Comparison of ENCODE assay signal across 34 cellular contexts in the genomic region with DNA sequence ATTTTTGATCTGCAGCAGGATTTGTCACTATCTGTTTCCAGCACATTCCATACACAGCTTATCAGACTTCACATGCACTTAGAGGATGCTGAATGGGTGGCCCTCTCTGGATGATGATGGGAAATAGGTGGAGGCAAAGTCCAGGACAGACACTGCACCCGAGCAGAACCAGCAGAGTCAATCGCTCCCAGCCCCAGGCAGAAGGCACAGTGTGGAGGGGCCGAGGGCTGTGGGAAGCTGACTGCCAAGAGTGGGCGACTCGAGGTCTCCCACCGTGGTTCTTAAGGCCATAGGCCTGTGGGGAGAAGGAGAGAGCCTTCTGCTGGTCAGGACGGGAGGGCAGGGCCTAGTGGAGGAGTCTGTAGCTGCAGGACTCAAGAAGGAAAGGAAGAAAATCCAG.
"Had no signal": no experiment of that assay in that cellular context is flagged by ENCODE, and none has a peak within 500 bp of the region (broad histone marks: within the 10 kb centered on the region; RNA-seq: fewer than 3 reads in every experiment).

No MANE protein-coding gene starts in this region.

- H3K9me3 ChIP-seq: adrenal gland, body of pancreas, breast epithelium had no signal

- H3K36me3 Mint-ChIP-seq: activated CD4-positive, alpha-beta memory T cell treated with anti-CD3 and anti-CD28 coated beads for 36 hours; activated CD8-positive, alpha-beta memory T cell treated with anti-CD3 and anti-CD28 coated beads, Interleukin-2, amount 10 ng/mL, durations not matched to agents 7 days and 5 days; activated naive CD4-positive, alpha-beta T cell treated with anti-CD3 and anti-CD28 coated beads, Interleukin-2, amount 50 U/mL, for 72 hours; activated naive CD8-positive, alpha-beta T cell treated with anti-CD3 and anti-CD28 coated beads for 36 hours had no signal

- H3K4me3 ChIP-seq: adrenal gland, body of pancreas, breast epithelium had no signal

- H3K4me3 Mint-ChIP-seq: activated B cell treated with CpG ODN at 0.5 μM for 24 hours; activated CD4-positive, alpha-beta memory T cell treated with anti-CD3 and anti-CD28 coated beads for 36 hours; activated CD4-positive, alpha-beta T cell treated with anti-CD3 and anti-CD28 coated beads, Interleukin-2, amount 10 ng/mL, durations not matched to agents 24 days and 14 days; activated CD8-positive, alpha-beta memory T cell treated with anti-CD3 and anti-CD28 coated beads, Interleukin-2, amount 10 ng/mL, durations not matched to agents 7 days and 5 days; activated CD8-positive, alpha-beta T cell treated with anti-CD3 and anti-CD28 coated beads for 36 hours; activated naive CD8-positive, alpha-beta T cell treated with anti-CD3 and anti-CD28 coated beads for 36 hours; activated T-cell treated with anti-CD3 and anti-CD28 coated beads, Interleukin-2, amount 50 U/mL, for 24 hours; central memory CD8-positive, alpha-beta T cell; T-helper 1 cell treated with Interleukin-12 subunit alpha and Interleukin-12 subunit beta and Interleukin-4 antibody, amounts not matched to agents 30 μg/mL and 1 μg/mL, for 36 hours; T-helper 2 cell treated with Interferon-gamma antibody and Interleukin-4, amounts not matched to agents 5 μg/mL and 100 μg/mL, for 36 hours had no signal

- H3K27ac Mint-ChIP-seq: activated B cell treated with CpG ODN at 0.5 μM for 24 hours; activated CD4-positive, alpha-beta memory T cell treated with anti-CD3 and anti-CD28 coated beads for 36 hours; activated CD4-positive, alpha-beta T cell treated with anti-CD3 and anti-CD28 coated beads, Interleukin-2, amount 10 ng/mL, durations not matched to agents 24 days and 14 days; activated CD8-positive, alpha-beta memory T cell treated with anti-CD3 and anti-CD28 coated beads, Interleukin-2, amount 10 ng/mL, durations not matched to agents 7 days and 5 days; activated CD8-positive, alpha-beta T cell treated with anti-CD3 and anti-CD28 coated beads for 36 hours; activated naive CD4-positive, alpha-beta T cell treated with anti-CD3 and anti-CD28 coated beads, Interleukin-2, amount 50 U/mL, for 72 hours; activated naive CD8-positive, alpha-beta T cell treated with anti-CD3 and anti-CD28 coated beads for 36 hours; activated T-cell treated with anti-CD3 and anti-CD28 coated beads, Interleukin-2, amount 50 U/mL, for 24 hours; activated T-helper 2 cell treated with anti-CD3 and anti-CD28 coated beads, Interferon-gamma antibody, Interleukin-2, Interleukin-4, amounts not matched to agents 10 μg/mL and 5 μg/mL and 100 μg/mL, durations not matched to agents 14 hours and 24 hours and 36 hours; T-helper 1 cell treated with Interleukin-12 subunit alpha and Interleukin-12 subunit beta and Interleukin-4 antibody, amounts not matched to agents 30 μg/mL and 1 μg/mL, for 36 hours; T-helper 2 cell treated with Interferon-gamma antibody and Interleukin-4, amounts not matched to agents 5 μg/mL and 100 μg/mL, for 36 hours had no signal

- H3K4me1 Mint-ChIP-seq: activated B cell treated with CpG ODN at 0.5 μM for 24 hours; activated CD4-positive, alpha-beta T cell treated with anti-CD3 and anti-CD28 coated beads, Interleukin-2, amount 10 ng/mL, durations not matched to agents 24 days and 14 days; activated CD8-positive, alpha-beta memory T cell treated with anti-CD3 and anti-CD28 coated beads, Interleukin-2, amount 10 ng/mL, durations not matched to agents 7 days and 5 days; activated naive CD8-positive, alpha-beta T cell treated with anti-CD3 and anti-CD28 coated beads for 36 hours; central memory CD8-positive, alpha-beta T cell had no signal

- H3K27me3 ChIP-seq: adrenal gland, body of pancreas, brain microvascular endothelial cell, breast epithelium had no signal

- DNase-seq: activated B cell treated with CpG ODN at 0.5 μM for 24 hours; activated CD4-positive, alpha-beta memory T cell treated with anti-CD3 and anti-CD28 coated beads for 36 hours; activated CD4-positive, alpha-beta T cell treated with anti-CD3 and anti-CD28 coated beads for 4 hours; activated CD4-positive, alpha-beta T cell treated with anti-CD3 and anti-CD28 coated beads, Interleukin-2, amount 10 ng/mL, durations not matched to agents 24 days and 14 days; activated CD4-positive, alpha-beta T cell treated with anti-CD3 and anti-CD28 coated beads, Interleukin-2, amount 50 U/mL, for 1 hour; activated CD4-positive, alpha-beta T cell treated with anti-CD3 and anti-CD28 coated beads, Interleukin-2, amount 50 U/mL, for 4 hours; activated CD4-positive, CD25-positive, alpha-beta regulatory T cell treated with anti-CD3 and anti-CD28 coated beads, Interleukin-2, amount 50 U/mL, for 72 hours; activated CD8-positive, alpha-beta memory T cell treated with anti-CD3 and anti-CD28 coated beads, Interleukin-2, amount 10 ng/mL, durations not matched to agents 7 days and 5 days; activated CD8-positive, alpha-beta memory T cell treated with anti-CD3 and anti-CD28 coated beads, Interleukin-2, amount 50 U/mL, for 48 hours; activated CD8-positive, alpha-beta T cell treated with anti-CD3 and anti-CD28 coated beads for 36 hours; activated effector memory CD4-positive, alpha-beta T cell treated with Interleukin-2 at 50 U/mL for 16 hours; activated gamma-delta T cell; activated naive CD4-positive, alpha-beta T cell treated with anti-CD3 and anti-CD28 coated beads, Interleukin-2, amount 50 U/mL, for 16 hours; activated naive CD4-positive, alpha-beta T cell treated with Interleukin-2 at 50 U/mL for 16 hours; activated naive CD8-positive, alpha-beta T cell treated with anti-CD3 and anti-CD28 coated beads for 36 hours; activated T-cell treated with anti-CD3 and anti-CD28 coated beads, Interleukin-2, amount 50 U/mL, for 24 hours; activated T-cell treated with anti-CD3 and anti-CD28 coated beads, Interleukin-2, amount 50 U/mL, for 48 hours; amniotic stem cell; body of pancreas; brain microvascular endothelial cell; caudate nucleus; cerebellar nuclear complex; SW 1271; T-helper 1 cell; T-helper 2 cell; T-helper 9 cell had no signal

- H3K36me3 ChIP-seq: adrenal gland, brain microvascular endothelial cell, breast epithelium had no signal

- H3K9me3 Mint-ChIP-seq: activated B cell treated with CpG ODN at 0.5 μM for 24 hours; activated CD4-positive, alpha-beta memory T cell treated with anti-CD3 and anti-CD28 coated beads for 36 hours; activated CD4-positive, alpha-beta T cell treated with anti-CD3 and anti-CD28 coated beads, Interleukin-2, amount 10 ng/mL, durations not matched to agents 24 days and 14 days; activated CD8-positive, alpha-beta T cell treated with anti-CD3 and anti-CD28 coated beads for 36 hours; activated naive CD4-positive, alpha-beta T cell treated with anti-CD3 and anti-CD28 coated beads, Interleukin-2, amount 50 U/mL, for 72 hours; activated naive CD8-positive, alpha-beta T cell treated with anti-CD3 and anti-CD28 coated beads for 36 hours; activated T-cell treated with anti-CD3 and anti-CD28 coated beads, Interleukin-2, amount 50 U/mL, for 24 hours; activated T-helper 2 cell treated with anti-CD3 and anti-CD28 coated beads, Interferon-gamma antibody, Interleukin-2, Interleukin-4, amounts not matched to agents 10 μg/mL and 5 μg/mL and 100 μg/mL, durations not matched to agents 14 hours and 24 hours and 36 hours; central memory CD8-positive, alpha-beta T cell; T-helper 1 cell treated with Interleukin-12 subunit alpha and Interleukin-12 subunit beta and Interleukin-4 antibody, amounts not matched to agents 30 μg/mL and 1 μg/mL, for 36 hours; T-helper 2 cell treated with Interferon-gamma antibody and Interleukin-4, amounts not matched to agents 5 μg/mL and 100 μg/mL, for 36 hours had no signal

- H3K27ac ChIP-seq: adrenal gland, body of pancreas, brain microvascular endothelial cell, breast epithelium, VCaP had no signal

- H3K27me3 Mint-ChIP-seq: activated B cell treated with CpG ODN at 0.5 μM for 24 hours; activated CD4-positive, alpha-beta memory T cell treated with anti-CD3 and anti-CD28 coated beads for 36 hours; activated CD4-positive, alpha-beta T cell treated with anti-CD3 and anti-CD28 coated beads, Interleukin-2, amount 10 ng/mL, durations not matched to agents 24 days and 14 days; activated CD8-positive, alpha-beta memory T cell treated with anti-CD3 and anti-CD28 coated beads, Interleukin-2, amount 10 ng/mL, durations not matched to agents 7 days and 5 days; activated naive CD8-positive, alpha-beta T cell treated with anti-CD3 and anti-CD28 coated beads for 36 hours; activated T-cell treated with anti-CD3 and anti-CD28 coated beads, Interleukin-2, amount 50 U/mL, for 24 hours had no signal

- H3K4me1 ChIP-seq: adrenal gland, body of pancreas, breast epithelium had no signal

- ATAC-seq: activated CD8-positive, alpha-beta memory T cell treated with anti-CD3 and anti-CD28 coated beads, Interleukin-2, amount 10 ng/mL, durations not matched to agents 7 days and 5 days; activated CD8-positive, alpha-beta T cell treated with anti-CD3 and anti-CD28 coated beads for 36 hours; activated naive CD4-positive, alpha-beta T cell treated with anti-CD3 and anti-CD28 coated beads, Interleukin-2, amount 50 U/mL, for 72 hours; body of pancreas had no signal
